ENCODE assay signal across 2 cellular contexts in the genomic region with DNA sequence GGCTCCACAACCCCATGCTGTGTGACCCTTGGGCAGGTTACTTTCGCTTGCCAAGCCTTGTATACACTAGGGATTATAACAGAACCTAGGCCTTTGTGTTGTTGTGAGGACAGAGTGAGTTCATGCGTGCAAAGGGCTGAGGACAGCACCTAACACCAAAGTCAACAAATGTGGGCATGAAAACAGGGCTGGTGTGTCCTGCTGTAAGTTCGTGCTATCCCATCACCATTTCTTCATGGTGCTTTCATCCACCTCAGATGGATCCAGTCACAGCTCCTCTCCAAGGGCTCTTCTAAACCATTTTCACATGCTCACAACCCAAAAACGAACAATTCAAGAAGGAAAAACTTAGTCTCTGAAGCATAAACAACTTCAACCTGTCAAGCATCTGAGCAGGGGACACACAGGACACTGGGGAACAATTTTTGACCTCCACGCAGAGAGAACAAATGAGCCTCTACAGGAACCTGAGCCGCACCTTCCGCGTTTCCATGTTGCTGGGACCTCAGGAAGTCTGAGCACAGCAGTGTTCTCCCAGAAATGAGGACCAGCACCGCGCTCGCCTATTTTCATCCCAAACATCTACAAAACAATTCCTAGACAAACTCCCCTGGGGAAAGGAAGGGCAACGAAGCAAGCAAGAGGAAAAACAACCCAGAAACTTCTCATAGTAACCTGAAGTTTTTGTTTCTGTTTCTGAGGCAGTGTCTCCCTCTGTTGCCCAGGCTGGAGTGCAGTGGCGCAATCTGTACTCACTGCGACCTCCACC.
TF ChIP-seq lines count a peak whose summit lies in the region.

No MANE protein-coding gene starts in this region.

TF ChIP-seq in A549, 52 proteins besides CTCF, POLR2A, EP300 and RAD21 (continued from another document):
- TF ChIP-seq CEBPB (IDR thresholded peaks at IDR 0.05): peak in 1 of 2 experiments; percentile 77; a peak in 2 of 4 replicates
- 0 out of 3 replicates have a peak, but pooled peaks have one; percentile 16 for TF ChIP-seq SMC3 (IDR thresholded peaks at IDR 0.05)
TF ChIP-seq in A549: peak in this region for 2.

TF ChIP-seq in HCT116, 20 proteins besides CTCF, POLR2A, EP300 and RAD21:
- TF ChIP-seq CEBPB (IDR thresholded peaks at IDR 0.05; ENCODE audit: low read depth): 0 out of 2 replicates have a peak, but pooled peaks have one; percentile 31
- TF ChIP-seq YY1 (IDR thresholded peaks at IDR 0.05; ENCODE audit: extremely low read depth, insufficient replicate concordance, low read depth, low read length): no peak
